13 cellular contexts compared by ENCODE assay signal in genomic region chr13:45415112-45415511, GRCh38. TPM values are rescaled to one million over a fixed set of nuclear protein-coding genes. Genes with fewer than 3 reads are reported as not detected.
DNase-seq lines count a peak whose midpoint lies in the region; ATAC-seq and TF ChIP-seq lines count a peak whose summit lies in the region.
"Had no signal": no experiment of that assay in that cellular context is flagged by ENCODE, and none has a peak within 500 bp of the region (broad histone marks: within the 10 kb centered on the region; RNA-seq: fewer than 3 reads in every experiment).

No MANE protein-coding gene starts in this region.

- peaks cover 13% of the 10 kb centered on the region for H3K27me3 Mint-ChIP-seq in nephron progenitor cell (ENCODE audit: low read depth, poor library complexity)
- H3K27me3 Mint-ChIP-seq: memory B cell had no signal

- no peak for ATAC-seq in Right ventricle myocardium superior (ENCODE audit: poor library complexity)
- ATAC-seq in GM18511 (IDR thresholded peaks at IDR 0.05; ENCODE audit: unreplicated experiment) = no peak
- ATAC-seq in esophagus mucosa = no peak
- ATAC-seq: activated T-cell treated with anti-CD3 and anti-CD28 coated beads, Interleukin-2, amount 50 U/mL, for 4 hours had no signal

- H3K4me1 Mint-ChIP-seq in nephron progenitor cell = peaks cover 43% of the 10 kb centered on the region

- H3K9me3 ChIP-seq in left ventricle myocardium inferior (replicated peaks) = no peaks in the 10 kb centered on the region
- H3K9me3 ChIP-seq: BLaER1 treated with 17β-estradiol and CSF1 and Interleukin-3, amounts not matched to agents 10 nM and 100 nM had no signal

- H3K27ac Mint-ChIP-seq in nephron progenitor cell = peak overlapping the region; percentile 82
- H3K27ac Mint-ChIP-seq: memory B cell had no signal

- DNase-seq in left ventricle myocardium inferior (no peak), Right ventricle myocardium superior (no peak), epithelial cell of prostate (ENCODE audit: low read depth, low spot score) (no peak), nephron progenitor cell (no peak), NCI-H187 (lab: John Stamatoyannopoulos, UW) (no peak), NCI-H345 (lab: John Stamatoyannopoulos, UW) (no peak)
- DNase-seq: activated T-cell treated with anti-CD3 and anti-CD28 coated beads, Interleukin-2, amount 50 U/mL, for 4 hours; NCI-H748 treated with DMSO at 0.1 percent for 48 hours; T1000 had no signal

- H3K4me3 ChIP-seq in left ventricle myocardium inferior = peak overlapping the region; percentile 89
- H3K4me3 ChIP-seq: BLaER1 treated with 17β-estradiol and CSF1 and Interleukin-3, amounts not matched to agents 10 nM and 100 nM had no signal

- H3K4me1 ChIP-seq in left ventricle myocardium inferior = peaks cover 75% of the 10 kb centered on the region

- intact Hi-C loops in left ventricle myocardium inferior (cut with micrococcal nuclease) (no loop called here), Right ventricle myocardium superior (cut with DNase I) (loop anchor here (5.0 kb wide), 1 partner anchor 52 kb away; no protein-coding TSS in a partner anchor)

- H3K27ac ChIP-seq in left ventricle myocardium inferior (replicated peaks) = peak overlapping the region; percentile 81
- H3K27ac ChIP-seq in epithelial cell of prostate = peak overlapping the region; percentile 77
- H3K27ac ChIP-seq: BLaER1 treated with 17β-estradiol and CSF1 and Interleukin-3, amounts not matched to agents 10 nM and 100 nM had no signal

- TF ChIP-seq CTCF in left ventricle myocardium inferior (IDR thresholded peaks at IDR 0.05; ENCODE audit: borderline replicate concordance) (no peak), nephron progenitor cell (IDR thresholded peaks at IDR 0.05) (no peak)

- peaks cover 16% of the 10 kb centered on the region for H3K36me3 ChIP-seq in left ventricle myocardium inferior

- H3K36me3 Mint-ChIP-seq in nephron progenitor cell (ENCODE audit: low read depth) = peaks cover 9% of the 10 kb centered on the region

- no peak overlapping the region for H3K4me3 Mint-ChIP-seq in nephron progenitor cell
- H3K4me3 Mint-ChIP-seq: activated T-cell treated with anti-CD3 and anti-CD28 coated beads, Interleukin-2, amount 50 U/mL, for 4 hours; memory B cell had no signal

- no peaks in the 10 kb centered on the region for H3K9me3 Mint-ChIP-seq in nephron progenitor cell
- H3K9me3 Mint-ChIP-seq: activated T-cell treated with anti-CD3 and anti-CD28 coated beads, Interleukin-2, amount 50 U/mL, for 4 hours; memory B cell had no signal

- H3K27me3 ChIP-seq in left ventricle myocardium inferior (ENCODE audit: low read depth) = no peaks in the 10 kb centered on the region
- H3K27me3 ChIP-seq: BLaER1 treated with 17β-estradiol and CSF1 and Interleukin-3, amounts not matched to agents 10 nM and 100 nM had no signal

RNA-seq across cellular contexts. Expression of gene SLC25A30, which starts 3.1 kb away (rescaled TPM):
- total RNA-seq in left ventricle myocardium inferior (175 TPM), Right ventricle myocardium superior (142 TPM), esophagus mucosa (7.3 TPM)

RNA-seq across cellular contexts. Expression of gene COG3, which starts 49.6 kb away (rescaled TPM):
- total RNA-seq in left ventricle myocardium inferior = 15.7 TPM
- total RNA-seq in Right ventricle myocardium superior = 12.9 TPM
- 16.3 TPM for total RNA-seq in esophagus mucosa

Comparison
In these comparisons a context has a peak if more than half of its experiments do, and no peak if none do; other contexts are left out.
1. RNA of gene SLC25A30, which starts 3.1 kb away (total RNA-seq): 175 TPM in left ventricle myocardium inferior (single experiment) and 142 TPM in Right ventricle myocardium superior (single experiment); 7.3 TPM in esophagus mucosa (single experiment); every median in the first group is over 10 times any median in the second.